ENCODE assay signal across 1 cellular context in genomic region chr5:10768304-10768899, GRCh38.
TF ChIP-seq lines count a peak whose summit lies in the region.

No MANE protein-coding gene starts in this region.

TF ChIP-seq in K562, 482 proteins besides CTCF, POLR2A, EP300 and RAD21 (continued from another document):
- TF ChIP-seq THAP12 (CRISPR knock-in tag; IDR thresholded peaks at IDR 0.05) (no peak), DMBX1 (CRISPR knock-in tag; IDR thresholded peaks at IDR 0.05; ENCODE audit: borderline replicate concordance) (peak; percentile 92), RHOXF2B (CRISPR knock-in tag; conservative IDR thresholded peaks at IDR 0.05) (no peak), PTBP1 (IDR thresholded peaks at IDR 0.05; ENCODE audit: low read depth, low read length) (no peak), CEBPZ (IDR thresholded peaks at IDR 0.05; ENCODE audit: borderline replicate concordance, low read depth, low read length) (no peak), PTRF (tag; IDR thresholded peaks at IDR 0.05) (peak; percentile 40), NR2C2 (CRISPR knock-in tag; IDR thresholded peaks at IDR 0.05) (no peak), NR2C2 (tag; IDR thresholded peaks at IDR 0.05) (no peak), SETDB1 (IDR thresholded peaks at IDR 0.05; ENCODE audit: low read length) (no peak), NFYB (IDR thresholded peaks at IDR 0.05; ENCODE audit: extremely low read depth, insufficient read length) (no peak), HDAC3 (IDR thresholded peaks at IDR 0.05; ENCODE audit: borderline replicate concordance, partially characterized antibody) (peak; percentile 16), SMAD4 (CRISPR knock-in tag; conservative IDR thresholded peaks at IDR 0.05) (0 out of 2 replicates have a peak, but pooled peaks have one; percentile 51), ZC3H4 (CRISPR knock-in tag; IDR thresholded peaks at IDR 0.05; ENCODE audit: borderline replicate concordance) (no peak), SRF (CRISPR knock-in tag; IDR thresholded peaks at IDR 0.05) (no peak), ID3 (CRISPR knock-in tag; IDR thresholded peaks at IDR 0.05) (no peak), ID3 (tag; IDR thresholded peaks at IDR 0.05) (0 out of 2 replicates have a peak, but pooled peaks have one; percentile 56), KLF10 (CRISPR knock-in tag; IDR thresholded peaks at IDR 0.05) (no peak), CXXC5 (CRISPR knock-in tag; IDR thresholded peaks at IDR 0.05) (0 out of 2 replicates have a peak, but pooled peaks have one; percentile 22), ZNF311 (CRISPR knock-in tag; IDR thresholded peaks at IDR 0.05) (peak; percentile 80), ZBTB5 (IDR thresholded peaks at IDR 0.05) (no peak), ZNF57 (CRISPR knock-in tag; IDR thresholded peaks at IDR 0.05) (no peak), BRCA1 (IDR thresholded peaks at IDR 0.05) (no peak), BRCA1 (CRISPR knock-in tag; IDR thresholded peaks at IDR 0.05) (no peak), ZNF668 (CRISPR knock-in tag; IDR thresholded peaks at IDR 0.05) (peak; percentile 55; the same call in 1 of the 2 replicates), ZNF609 (CRISPR knock-in tag; IDR thresholded peaks at IDR 0.05; ENCODE audit: borderline replicate concordance) (no peak), MYC (IDR thresholded peaks at IDR 0.05; ENCODE audit: low read depth, low read length) (no peak), MYC (CRISPR knock-in tag; IDR thresholded peaks at IDR 0.05; ENCODE audit: borderline replicate concordance, low read depth) (no peak), ERF (CRISPR knock-in tag; IDR thresholded peaks at IDR 0.05) (no peak), ZNF592 (IDR thresholded peaks at IDR 0.05) (peak; percentile 82), HNRNPH1 (optimal IDR thresholded peaks at IDR 0.05; ENCODE audit: low read depth, low read length) (no peak), NR2C1 (IDR thresholded peaks at IDR 0.05) (no peak), NR2C1 (tag; IDR thresholded peaks at IDR 0.05) (peak; percentile 44; the same call in 1 of the 2 replicates)
